8 cellular contexts compared by ENCODE assay signal in genomic region chr15:58987501-58988010, GRCh38. TPM values are rescaled to one million over a fixed set of nuclear protein-coding genes. Genes with fewer than 3 reads are reported as not detected.
DNase-seq lines count a peak whose midpoint lies in the region; ATAC-seq, FAIRE-seq and TF ChIP-seq lines count a peak whose summit lies in the region.

Gene RNF111, plus strand, starts transcription at chr15:58987663. Its CDS starts 43,160 bp downstream, at chr15:59030823.

- no peaks in the 10 kb centered on the region for H3K27me3 ChIP-seq in esophagus squamous epithelium

- intact Hi-C loops in esophagus squamous epithelium (cut with DNase I): loop anchor here (10.0 kb wide), 1 partner anchor 497 kb away; no protein-coding TSS in a partner anchor

- H3K4me1 Mint-ChIP-seq in activated T-cell treated with anti-CD3 and anti-CD28 coated beads, Interleukin-2, amount 50 U/mL, for 72 hours (ENCODE audit: low read depth): peaks cover 46% of the 10 kb centered on the region

- peak within 1 kb of the TSS; percentile 85 for H3K27ac Mint-ChIP-seq in activated T-cell treated with anti-CD3 and anti-CD28 coated beads, Interleukin-2, amount 50 U/mL, for 72 hours

- peak within 1 kb of the TSS; percentile 91 to 100 for H3K4me3 Mint-ChIP-seq in activated T-cell treated with anti-CD3 and anti-CD28 coated beads, Interleukin-2, amount 50 U/mL, for 72 hours

- H3K9me3 Mint-ChIP-seq in activated T-cell treated with anti-CD3 and anti-CD28 coated beads, Interleukin-2, amount 50 U/mL, for 72 hours: no peaks in the 10 kb centered on the region

- H3K27ac ChIP-seq in KOPT-K1 (ENCODE audit: low read depth, low read length, poor library complexity, severe bottlenecking) (peak within 1 kb of the TSS; percentile 86), esophagus squamous epithelium (peak within 1 kb of the TSS; percentile 88 to 98 (median 91))

- H3K36me3 Mint-ChIP-seq in activated T-cell treated with anti-CD3 and anti-CD28 coated beads, Interleukin-2, amount 50 U/mL, for 72 hours (ENCODE audit: insufficient read depth in 2 of 2): peaks cover 9% of the 10 kb centered on the region in 2 donors

- ATAC-seq in GM21723 (IDR thresholded peaks at IDR 0.05; ENCODE audit: unreplicated experiment): peak; percentile 71
- peak; percentile 91 for ATAC-seq in activated T-cell treated with anti-CD3 and anti-CD28 coated beads, Interleukin-2, amount 50 U/mL, for 72 hours (replicated peaks in 1 of 2)

- DNase-seq in DMS53 (lab: John Stamatoyannopoulos, UW): peak; percentile 96
- DNase-seq in RCC 7860 (ENCODE audit: low spot score): peak; percentile 92
- peak; percentile 88 to 92 for DNase-seq in activated T-cell treated with anti-CD3 and anti-CD28 coated beads, Interleukin-2, amount 50 U/mL, for 72 hours
- peak; percentile 68 for DNase-seq in esophagus squamous epithelium (lab: John Stamatoyannopoulos, UW)
- peak; percentile 98 for DNase-seq in myocyte (ENCODE audit: low read depth)
- peak; percentile 68 to 90 for DNase-seq in stimulated activated CD8-positive, alpha-beta memory T cell treated with anti-CD3 and anti-CD28 coated beads, Interleukin-7, amount 100 ng/mL, for 48 hours (ENCODE audit: extremely low read depth in 1 of 2, low read depth in 1 of 2)

- peak within 1 kb of the TSS; percentile 69 to 98 (median 73) for H3K4me3 ChIP-seq in esophagus squamous epithelium

- TF ChIP-seq POLR2A in esophagus squamous epithelium (IDR thresholded peaks at IDR 0.05): peak in 3 of 4 donors; percentile 58 to 89 (median 76)

- H3K9me3 ChIP-seq in KOPT-K1 (ENCODE audit: insufficient read depth, low read length, poor library complexity, severe bottlenecking) (no peaks in the 10 kb centered on the region), esophagus squamous epithelium (no peaks in the 10 kb centered on the region)

- no peaks in the 10 kb centered on the region for H3K27me3 Mint-ChIP-seq in activated T-cell treated with anti-CD3 and anti-CD28 coated beads, Interleukin-2, amount 50 U/mL, for 72 hours (ENCODE audit: low read depth)

- no peak for TF ChIP-seq CTCF in esophagus squamous epithelium (IDR thresholded peaks at IDR 0.05)

- WGBS in esophagus squamous epithelium, 2 donors: 0 to 1% methylated on average over 16 to 43 of the region's 47 CpGs

- H3K36me3 ChIP-seq in KOPT-K1 (ENCODE audit: insufficient read depth, low read length) (peaks cover 24% of the 10 kb centered on the region), esophagus squamous epithelium (peaks cover 0 to 24% (median 0%) of the 10 kb centered on the region in 3 donors)

- H3K4me1 ChIP-seq in esophagus squamous epithelium: peaks cover 0 to 41% (median 23%) of the 10 kb centered on the region in 3 donors

- FAIRE-seq in RCC 7860 (lab: Jason Lieb, UNC): peak; percentile 76

RNA-seq across cellular contexts. Expression of gene RNF111, which starts in this region (rescaled TPM):
- 10 to 100 TPM; 27.9 to 30.4 TPM for total RNA-seq in activated T-cell treated with anti-CD3 and anti-CD28 coated beads, Interleukin-2, amount 50 U/mL, for 72 hours
- 10 to 100 TPM; 15.2 to 19.6 (median 16.5) TPM for total RNA-seq in esophagus squamous epithelium
- 16.1 and 17.7 TPM in 2 replicates for total RNA-seq in myocyte
- 14.0 TPM for polyA plus RNA-seq in myocyte (2012)

Comparison
In these comparisons a context has a peak if more than half of its experiments do, and no peak if none do; other contexts are left out.
1. Peak in every context shown above with its lines: DNase-seq, ATAC-seq, H3K4me3 ChIP-seq and H3K27ac ChIP-seq.